ENCODE assay signal across 9 cellular contexts in the genomic region with DNA sequence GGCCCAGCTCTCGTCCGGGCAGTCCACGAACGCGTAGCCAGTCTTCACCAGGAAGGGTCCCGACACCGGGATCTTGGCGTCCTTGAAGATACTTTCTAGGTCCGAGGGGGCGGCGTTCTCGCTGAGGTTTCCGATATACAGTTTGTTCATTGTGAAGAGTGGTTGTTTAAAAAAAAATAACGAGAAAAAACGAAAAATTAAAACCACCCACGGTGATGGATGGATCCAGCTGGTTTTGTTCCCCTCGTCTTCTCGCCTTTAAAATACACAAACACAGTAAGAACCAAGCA. TPM values are rescaled to one million over a fixed set of nuclear protein-coding genes. Genes with fewer than 3 reads are reported as not detected.
A peak's percentile ranks its signal among the peaks of the same experiment; 100 is the strongest.
DNase-seq lines count a peak whose midpoint lies in the region; ATAC-seq and TF ChIP-seq lines count a peak whose summit lies in the region.
"Had no signal": no experiment of that assay in that cellular context is flagged by ENCODE, and none has a peak within 500 bp of the region (broad histone marks: within the 10 kb centered on the region; RNA-seq: fewer than 3 reads in every experiment).

No MANE protein-coding gene starts in this region.

- no peak for TF ChIP-seq CTCF in GM23338 (conservative IDR thresholded peaks at IDR 0.05; ENCODE audit: low read depth in 2 of 2)
- no peak for TF ChIP-seq CTCF in Peyer's patch (IDR thresholded peaks at IDR 0.05)
- TF ChIP-seq CTCF in epithelial cell of proximal tubule (conservative IDR thresholded peaks at IDR 0.05; ENCODE audit: low read depth, low read length), result no peak
- TF ChIP-seq CTCF in sigmoid colon (IDR thresholded peaks at IDR 0.05), result no peak

- H3K27ac ChIP-seq in GM23338 (ENCODE audit: low read depth), result peak overlapping the region; percentile 96
- H3K27ac ChIP-seq in Peyer's patch, result no peak overlapping the region
- H3K27ac ChIP-seq in sigmoid colon, result no peak overlapping the region

- H3K27me3 ChIP-seq in GM23338 (ENCODE audit: insufficient read depth) (no peaks in the 10 kb centered on the region), Peyer's patch (peaks cover 4 to 67% of the 10 kb centered on the region in 2 donors), sigmoid colon (peaks cover 70 to 100% (median 86%) of the 10 kb centered on the region in 3 donors)

- peaks cover 7% of the 10 kb centered on the region; the same call in 1 of the 2 replicates for H3F3A ChIP-seq in GM23338 (replicated peaks; ENCODE audit: low read depth)

- in situ Hi-C loops in KBM-7 (cut with MboI; ENCODE audit: low pct_unique_long_range_greater_than_20kb, low sequenced_read_pairs), result no loop called here

- TF ChIP-seq POLR2A in Peyer's patch (IDR thresholded peaks at IDR 0.05) (no peak), sigmoid colon (IDR thresholded peaks at IDR 0.05) (no peak)

- H3K4me2 ChIP-seq in GM23338, result peak overlapping the region; percentile 85

- H3K79me2 ChIP-seq in GM23338 (replicated peaks; ENCODE audit: insufficient read depth), result peaks cover 62% of the 10 kb centered on the region

- no peaks in the 10 kb centered on the region for H3K36me3 ChIP-seq in GM23338 (ENCODE audit: insufficient read depth)
- no peaks in the 10 kb centered on the region for H3K36me3 ChIP-seq in Peyer's patch
- H3K36me3 ChIP-seq in sigmoid colon, result no peaks in the 10 kb centered on the region

- H4K20me1 ChIP-seq in GM23338 (replicated peaks; ENCODE audit: insufficient read depth), result no peaks in the 10 kb centered on the region

- peaks cover 20% of the 10 kb centered on the region for H3K4me1 Mint-ChIP-seq in GM23338

- peak overlapping the region; percentile 64 for H3K4me3 ChIP-seq in GM23338
- peak overlapping the region in 3 of 4 donors; percentile 34 to 45 (median 40) for H3K4me3 ChIP-seq in Peyer's patch
- H3K4me3 ChIP-seq in epithelial cell of proximal tubule (ENCODE audit: low read depth, low read length), result peak overlapping the region; percentile 58
- peak overlapping the region in 3 of 4 donors; percentile 30 to 43 (median 41) for H3K4me3 ChIP-seq in sigmoid colon

- H3K9me2 ChIP-seq in GM23338 (ENCODE audit: insufficient read depth), result no peaks in the 10 kb centered on the region

- H3K4me1 ChIP-seq in GM23338 (ENCODE audit: insufficient read depth) (peaks cover 15% of the 10 kb centered on the region), Peyer's patch (peaks cover 10 to 70% (median 36%) of the 10 kb centered on the region in 4 donors), sigmoid colon (peaks cover 0 to 56% (median 53%) of the 10 kb centered on the region in 4 donors)

- peaks cover 19% of the 10 kb centered on the region for H3K27me3 Mint-ChIP-seq in GM23338 (ENCODE audit: insufficient read depth, low read depth, poor library complexity)

- H3K9me3 Mint-ChIP-seq in GM23338, result peaks cover 7% of the 10 kb centered on the region; the same call in 2 of the 3 replicates

- TF ChIP-seq EP300 in sigmoid colon (IDR thresholded peaks at IDR 0.05), result no peak

- H3K9me3 ChIP-seq in Peyer's patch (peaks cover 0 to 7% (median 0%) of the 10 kb centered on the region in 4 donors), sigmoid colon (no peaks in the 10 kb centered on the region)

- H3K4me3 Mint-ChIP-seq in GM23338, result peak overlapping the region; percentile 86

- peak overlapping the region; percentile 96 for H3K27ac Mint-ChIP-seq in GM23338
- H3K27ac Mint-ChIP-seq: activated naive CD4-positive, alpha-beta T cell treated with anti-CD3 and anti-CD28 coated beads, Interleukin-2, amount 50 U/mL, for 72 hours had no signal

- peaks cover 27% of the 10 kb centered on the region for H3K36me3 Mint-ChIP-seq in GM23338 (ENCODE audit: low read depth)

- ATAC-seq in GM23338 (no peak), HG03159 (IDR thresholded peaks at IDR 0.05; ENCODE audit: unreplicated experiment) (no peak)

- DNase-seq in GM23338 (ENCODE audit: low spot score) (no peak), Peyer's patch (no peak), epithelial cell of proximal tubule (ENCODE audit: low read depth) (no peak), sigmoid colon (no peak), NCI-H345 treated with DMSO at 0.1 percent for 48 hours (lab: John Stamatoyannopoulos, UW; ENCODE audit: unreplicated experiment) (no peak), KBM-7 (no peak)
- DNase-seq: stimulated activated CD4-positive, alpha-beta T cell treated with anti-CD3 and anti-CD28 coated beads, Interleukin-2, amount 100 ng/mL, for 48 hours had no signal

- WGBS in sigmoid colon, 2 donors, result 1 to 3% methylated on average over 18 of the region's 18 CpGs

- intact Hi-C loops in sigmoid colon (cut with DNase I), result loop anchor here (5.0 to 10.0 kb wide), 4 partner anchors 65 to 1105 kb away; partner anchors contain the start of genes NUP42, PALS2 and TRA2A

- no peak overlapping the region for H2AFZ ChIP-seq in GM23338

TF ChIP-seq in GM23338, 12 proteins besides CTCF, POLR2A, EP300 and RAD21:
- TF ChIP-seq, protein P1, sequence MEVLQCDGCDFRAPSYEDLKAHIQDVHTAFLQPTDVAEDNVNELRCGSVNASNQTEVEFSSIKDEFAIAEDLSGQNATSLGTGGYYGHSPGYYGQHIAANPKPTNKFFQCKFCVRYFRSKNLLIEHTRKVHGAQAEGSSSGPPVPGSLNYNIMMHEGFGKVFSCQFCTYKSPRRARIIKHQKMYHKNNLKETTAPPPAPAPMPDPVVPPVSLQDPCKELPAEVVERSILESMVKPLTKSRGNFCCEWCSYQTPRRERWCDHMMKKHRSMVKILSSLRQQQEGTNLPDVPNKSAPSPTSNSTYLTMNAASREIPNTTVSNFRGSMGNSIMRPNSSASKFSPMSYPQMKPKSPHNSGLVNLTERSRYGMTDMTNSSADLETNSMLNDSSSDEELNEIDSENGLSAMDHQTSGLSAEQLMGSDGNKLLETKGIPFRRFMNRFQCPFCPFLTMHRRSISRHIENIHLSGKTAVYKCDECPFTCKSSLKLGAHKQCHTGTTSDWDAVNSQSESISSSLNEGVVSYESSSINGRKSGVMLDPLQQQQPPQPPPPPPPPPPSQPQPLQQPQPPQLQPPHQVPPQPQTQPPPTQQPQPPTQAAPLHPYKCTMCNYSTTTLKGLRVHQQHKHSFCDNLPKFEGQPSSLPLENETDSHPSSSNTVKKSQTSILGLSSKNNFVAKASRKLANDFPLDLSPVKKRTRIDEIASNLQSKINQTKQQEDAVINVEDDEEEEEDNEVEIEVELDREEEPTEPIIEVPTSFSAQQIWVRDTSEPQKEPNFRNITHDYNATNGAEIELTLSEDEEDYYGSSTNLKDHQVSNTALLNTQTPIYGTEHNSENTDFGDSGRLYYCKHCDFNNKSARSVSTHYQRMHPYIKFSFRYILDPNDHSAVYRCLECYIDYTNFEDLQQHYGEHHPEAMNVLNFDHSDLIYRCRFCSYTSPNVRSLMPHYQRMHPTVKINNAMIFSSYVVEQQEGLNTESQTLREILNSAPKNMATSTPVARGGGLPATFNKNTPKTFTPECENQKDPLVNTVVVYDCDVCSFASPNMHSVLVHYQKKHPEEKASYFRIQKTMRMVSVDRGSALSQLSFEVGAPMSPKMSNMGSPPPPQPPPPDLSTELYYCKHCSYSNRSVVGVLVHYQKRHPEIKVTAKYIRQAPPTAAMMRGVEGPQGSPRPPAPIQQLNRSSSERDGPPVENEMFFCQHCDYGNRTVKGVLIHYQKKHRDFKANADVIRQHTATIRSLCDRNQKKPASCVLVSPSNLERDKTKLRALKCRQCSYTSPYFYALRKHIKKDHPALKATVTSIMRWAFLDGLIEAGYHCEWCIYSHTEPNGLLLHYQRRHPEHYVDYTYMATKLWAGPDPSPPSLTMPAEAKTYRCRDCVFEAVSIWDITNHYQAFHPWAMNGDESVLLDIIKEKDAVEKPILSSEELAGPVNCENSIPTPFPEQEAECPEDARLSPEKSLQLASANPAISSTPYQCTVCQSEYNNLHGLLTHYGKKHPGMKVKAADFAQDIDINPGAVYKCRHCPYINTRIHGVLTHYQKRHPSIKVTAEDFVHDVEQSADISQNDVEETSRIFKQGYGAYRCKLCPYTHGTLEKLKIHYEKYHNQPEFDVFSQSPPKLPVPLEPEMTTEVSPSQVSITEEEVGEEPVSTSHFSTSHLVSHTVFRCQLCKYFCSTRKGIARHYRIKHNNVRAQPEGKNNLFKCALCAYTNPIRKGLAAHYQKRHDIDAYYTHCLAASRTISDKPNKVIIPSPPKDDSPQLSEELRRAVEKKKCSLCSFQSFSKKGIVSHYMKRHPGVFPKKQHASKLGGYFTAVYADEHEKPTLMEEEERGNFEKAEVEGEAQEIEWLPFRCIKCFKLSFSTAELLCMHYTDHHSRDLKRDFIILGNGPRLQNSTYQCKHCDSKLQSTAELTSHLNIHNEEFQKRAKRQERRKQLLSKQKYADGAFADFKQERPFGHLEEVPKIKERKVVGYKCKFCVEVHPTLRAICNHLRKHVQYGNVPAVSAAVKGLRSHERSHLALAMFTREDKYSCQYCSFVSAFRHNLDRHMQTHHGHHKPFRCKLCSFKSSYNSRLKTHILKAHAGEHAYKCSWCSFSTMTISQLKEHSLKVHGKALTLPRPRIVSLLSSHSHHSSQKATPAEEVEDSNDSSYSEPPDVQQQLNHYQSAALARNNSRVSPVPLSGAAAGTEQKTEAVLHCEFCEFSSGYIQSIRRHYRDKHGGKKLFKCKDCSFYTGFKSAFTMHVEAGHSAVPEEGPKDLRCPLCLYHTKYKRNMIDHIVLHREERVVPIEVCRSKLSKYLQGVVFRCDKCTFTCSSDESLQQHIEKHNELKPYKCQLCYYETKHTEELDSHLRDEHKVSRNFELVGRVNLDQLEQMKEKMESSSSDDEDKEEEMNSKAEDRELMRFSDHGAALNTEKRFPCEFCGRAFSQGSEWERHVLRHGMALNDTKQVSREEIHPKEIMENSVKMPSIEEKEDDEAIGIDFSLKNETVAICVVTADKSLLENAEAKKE (CRISPR knock-in tag; IDR thresholded peaks at IDR 0.05), result no peak

RNA-seq across cellular contexts. Expression of gene IGF2BP3, which starts 0.4 kb away (rescaled TPM):
- total RNA-seq in GM23338 (2014; rRNA removed; shearing (Covaris generic)), result 183 and 209 TPM in 2 replicates
- 47.1 and 52.0 TPM in 2 replicates for polyA plus RNA-seq in GM23338 (2016; fragmentation: Nextera tagmentation; extraction: Ambion mirVana)
- 1 to 10 TPM in 1 of 4 donors, not detected in 3; 1.1 TPM for total RNA-seq in Peyer's patch
- total RNA-seq in epithelial cell of proximal tubule, result 42.4 and 49.3 TPM in 2 replicates
- 1 to 10 TPM in 3 of 4 donors, under 1 TPM in 1; under 0.01 to 1.9 (median 1.4) TPM for total RNA-seq in sigmoid colon
- polyA plus RNA-seq in sigmoid colon, result 1 to 10 TPM in 1 of 3 donors, not detected in 2; 1.2 TPM

Comparison
In these comparisons a context has a peak if more than half of its experiments do, and no peak if none do; other contexts are left out.
1. RNA of gene IGF2BP3, which starts 0.4 kb away (total RNA-seq): 183 to 209 TPM in GM23338 and 42.4 to 49.3 TPM in epithelial cell of proximal tubule; under 0.01 to 1.9 TPM in sigmoid colon and 1.1 TPM in Peyer's patch; every median in the first group is over 10 times any median in the second.
2. Peak in every context shown above with its lines, with median percentiles within 50 percentile points of each other: H3K4me3 ChIP-seq.